In the genomic region with DNA sequence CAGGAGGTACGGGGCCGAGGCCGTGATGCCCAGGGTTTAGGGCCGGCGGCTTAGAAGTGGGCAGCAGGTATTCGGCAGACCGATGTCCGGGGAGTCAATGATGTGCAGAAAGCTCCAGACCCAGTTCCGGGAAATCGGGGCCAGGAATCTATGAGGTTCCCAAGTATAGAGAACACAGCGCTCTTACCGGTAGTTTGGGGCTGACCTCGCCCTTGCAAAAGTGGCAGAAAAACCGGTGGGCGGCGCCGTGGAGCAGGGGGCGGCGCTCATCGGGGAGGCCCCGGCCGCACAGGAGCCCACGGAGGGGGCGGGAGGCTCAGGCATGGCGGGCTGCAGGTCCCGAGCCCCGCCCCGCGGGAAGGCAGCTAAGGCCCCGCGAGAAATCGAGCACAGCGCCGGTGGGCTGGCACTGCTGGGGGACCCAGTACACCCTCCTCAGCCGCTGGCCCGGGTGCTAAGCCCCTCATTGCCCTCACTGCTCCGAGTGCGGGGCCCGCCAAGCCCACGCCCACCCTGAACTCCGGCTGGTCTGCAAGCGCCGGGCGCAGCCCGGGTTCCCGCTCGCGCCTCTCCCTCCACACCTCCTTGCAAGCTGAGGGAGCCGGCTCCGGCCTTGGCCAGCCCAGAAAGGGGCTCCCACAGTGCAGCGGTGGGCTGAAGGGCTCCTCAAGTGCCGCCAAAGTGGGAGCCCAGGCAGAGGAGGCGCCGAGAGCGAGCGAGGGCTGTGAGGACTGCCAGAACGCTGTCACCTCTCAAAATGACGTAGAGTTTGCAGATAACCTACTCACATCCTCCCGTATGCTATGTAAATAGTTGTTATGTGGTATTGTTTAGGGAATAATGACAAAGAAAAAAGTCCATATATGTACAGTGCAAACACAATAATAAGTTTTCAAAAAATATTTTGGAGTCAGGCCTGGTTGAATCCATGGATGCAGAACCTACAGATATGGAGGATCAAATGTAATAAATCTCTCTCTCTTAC, we compare ENCODE assay signal across 7 cellular contexts.
DNase-seq lines count a peak whose midpoint lies in the region; ATAC-seq and TF ChIP-seq lines count a peak whose summit lies in the region.
"Not testable (repeated sequence)": the region's sequence is repeated elsewhere in the genome, so short reads cannot be mapped to it uniquely, and the experiment has no call there.

No MANE protein-coding gene starts in this region.

- WGBS in gastroesophageal sphincter (ENCODE audit: low coverage in 1 of 2), 2 donors, result 30% methylated on average over 2 of the region's 59 CpGs; no CpG with 5 or more reads in 1 of the 2 donors

- not testable (repeated sequence) for H3K9me3 ChIP-seq in CD8-positive, alpha-beta T cell (ENCODE audit: low read length); gastroesophageal sphincter; left lung

- not testable (repeated sequence) for TF ChIP-seq CTCF in CD8-positive, alpha-beta T cell (IDR thresholded peaks at IDR 0.05); gastroesophageal sphincter (IDR thresholded peaks at IDR 0.05); left lung (IDR thresholded peaks at IDR 0.05); omental fat pad (IDR thresholded peaks at IDR 0.05)

- ATAC-seq in CD8-positive, alpha-beta T cell, result peak; percentile 58
- ATAC-seq in HG02798 (IDR thresholded peaks at IDR 0.05; ENCODE audit: poor library complexity, unreplicated experiment) (peak; percentile 49), T-cell (replicated peaks in 1 of 4) (peak; percentile 76 to 81 (median 79)), gastroesophageal sphincter (peak; percentile 66), left lung (peak; percentile 82), omental fat pad (ENCODE audit: low FRiP score) (peak; percentile 71)
- peak; percentile 70 to 71 for ATAC-seq in activated T-cell treated with anti-CD3 and anti-CD28 coated beads, Interleukin-2, amount 50 U/mL, for 72 hours (replicated peaks in 1 of 2)

- intact Hi-C loops in CD8-positive, alpha-beta T cell (cut with DNase I, micrococcal nuclease); left lung (cut with DNase I): not testable (repeated sequence)

- H3K36me3 Mint-ChIP-seq in CD8-positive, alpha-beta T cell; T-cell; activated T-cell treated with anti-CD3 and anti-CD28 coated beads, Interleukin-2, amount 50 U/mL, for 72 hours (ENCODE audit: insufficient read depth in 2 of 2): not testable (repeated sequence)

- H3K9me3 Mint-ChIP-seq in CD8-positive, alpha-beta T cell; T-cell; activated T-cell treated with anti-CD3 and anti-CD28 coated beads, Interleukin-2, amount 50 U/mL, for 72 hours: not testable (repeated sequence)

- H3K4me1 Mint-ChIP-seq in CD8-positive, alpha-beta T cell (ENCODE audit: low read depth); T-cell; activated T-cell treated with anti-CD3 and anti-CD28 coated beads, Interleukin-2, amount 50 U/mL, for 72 hours (ENCODE audit: low read depth): not testable (repeated sequence)

- H3K4me3 ChIP-seq in CD8-positive, alpha-beta T cell (ENCODE audit: low read depth, low read length); gastroesophageal sphincter; left lung: not testable (repeated sequence)

- TF ChIP-seq EP300 in gastroesophageal sphincter (IDR thresholded peaks at IDR 0.05), result not testable (repeated sequence)

- H3K27ac ChIP-seq in CD8-positive, alpha-beta T cell (ENCODE audit: low read depth, low read length); gastroesophageal sphincter; left lung: not testable (repeated sequence)

- H3K4me3 Mint-ChIP-seq in CD8-positive, alpha-beta T cell; T-cell; activated T-cell treated with anti-CD3 and anti-CD28 coated beads, Interleukin-2, amount 50 U/mL, for 72 hours: not testable (repeated sequence)

- POLR2A ChIA-PET in CD8-positive, alpha-beta T cell (lab: Charles Lee); T-cell (lab: Charles Lee): not testable (repeated sequence)

- not testable (repeated sequence) for H3K4me1 ChIP-seq in CD8-positive, alpha-beta T cell (ENCODE audit: insufficient read depth, low read length); gastroesophageal sphincter; left lung

- not testable (repeated sequence) for H3K36me3 ChIP-seq in CD8-positive, alpha-beta T cell (ENCODE audit: insufficient read depth, low read length); gastroesophageal sphincter; left lung

- CTCF ChIA-PET in CD8-positive, alpha-beta T cell (lab: Charles Lee); T-cell (lab: Charles Lee): not testable (repeated sequence)

- not testable (repeated sequence) for TF ChIP-seq POLR2A in gastroesophageal sphincter (IDR thresholded peaks at IDR 0.05)

- not testable (repeated sequence) for H3K27me3 ChIP-seq in CD8-positive, alpha-beta T cell (ENCODE audit: insufficient read depth, low read length); gastroesophageal sphincter; left lung

- DNase-seq in CD8-positive, alpha-beta T cell; T-cell; activated T-cell treated with anti-CD3 and anti-CD28 coated beads, Interleukin-2, amount 50 U/mL, for 72 hours; left lung; omental fat pad (ENCODE audit: low spot score): not testable (repeated sequence)

- H3K27me3 Mint-ChIP-seq in CD8-positive, alpha-beta T cell (ENCODE audit: low read depth); T-cell; activated T-cell treated with anti-CD3 and anti-CD28 coated beads, Interleukin-2, amount 50 U/mL, for 72 hours (ENCODE audit: low read depth): not testable (repeated sequence)

- H3K27ac Mint-ChIP-seq in CD8-positive, alpha-beta T cell; T-cell; activated T-cell treated with anti-CD3 and anti-CD28 coated beads, Interleukin-2, amount 50 U/mL, for 72 hours: not testable (repeated sequence)
